1 cellular context compared by ENCODE assay signal in the genomic region with DNA sequence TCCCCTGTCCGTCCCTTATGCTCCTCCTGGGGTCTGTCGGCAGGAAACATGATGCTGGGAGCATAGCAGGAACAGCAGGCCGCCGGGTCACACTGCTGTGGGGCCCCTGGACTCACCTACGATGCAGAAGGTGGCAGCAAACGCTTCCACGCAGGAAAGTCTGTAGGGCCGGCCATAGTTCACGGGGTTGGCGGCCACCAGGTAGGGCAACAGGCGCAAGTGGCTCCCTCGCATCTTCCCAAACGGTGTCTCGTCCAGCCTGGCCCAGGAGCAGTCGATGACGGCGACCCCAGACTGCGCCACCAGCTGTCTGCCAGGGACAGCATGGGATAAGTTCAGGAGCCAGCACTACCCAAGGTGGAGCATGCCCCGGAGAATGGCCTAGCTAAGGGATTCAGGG.
TF ChIP-seq lines count a peak whose summit lies in the region.

No MANE protein-coding gene starts in this region.

TF ChIP-seq in H1, 55 proteins besides CTCF, POLR2A, EP300 and RAD21:
- TF ChIP-seq CEBPB (IDR thresholded peaks at IDR 0.05; ENCODE audit: low read depth, low read length) (no peak), SUZ12 (IDR thresholded peaks at IDR 0.05; ENCODE audit: low read length) (no peak), TAF7 (optimal IDR thresholded peaks at IDR 0.05; ENCODE audit: borderline replicate concordance, low read depth, low read length) (no peak), SRF (IDR thresholded peaks at IDR 0.05; ENCODE audit: low read depth, low read length) (no peak), CREB1 (IDR thresholded peaks at IDR 0.05) (no peak), ASH2L (IDR thresholded peaks at IDR 0.05; ENCODE audit: low read length) (no peak), SP1 (IDR thresholded peaks at IDR 0.05; ENCODE audit: low read depth, low read length) (no peak), HDAC6 (IDR thresholded peaks at IDR 0.05; ENCODE audit: low read depth, low read length) (no peak), SIN3A (conservative IDR thresholded peaks at IDR 0.05 in 1 of 2, IDR thresholded peaks at IDR 0.05 in 1 of 2; ENCODE audit: low read depth in 1 of 2, low read length in 2 of 2) (no peak), RXRA (IDR thresholded peaks at IDR 0.05; ENCODE audit: insufficient read depth, low read depth, low read length) (no peak), NRF1 (IDR thresholded peaks at IDR 0.05; ENCODE audit: low read depth, low read length) (no peak), GABPA (IDR thresholded peaks at IDR 0.05; ENCODE audit: borderline replicate concordance, insufficient read depth, low read length) (no peak), RNF2 (IDR thresholded peaks at IDR 0.05; ENCODE audit: borderline replicate concordance, low read depth, low read length, missing control alignments, poor library complexity, severe bottlenecking) (no peak), POLR2AphosphoS5 (IDR thresholded peaks at IDR 0.05; ENCODE audit: low read depth, low read length) (no peak)
- TF ChIP-seq, protein P1, sequence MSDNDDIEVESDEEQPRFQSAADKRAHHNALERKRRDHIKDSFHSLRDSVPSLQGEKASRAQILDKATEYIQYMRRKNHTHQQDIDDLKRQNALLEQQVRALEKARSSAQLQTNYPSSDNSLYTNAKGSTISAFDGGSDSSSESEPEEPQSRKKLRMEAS (IDR thresholded peaks at IDR 0.05), result no peak
